8 cellular contexts compared by ENCODE assay signal in genomic region chr12:6766651-6767300, GRCh38. TPM values are rescaled to one million over a fixed set of nuclear protein-coding genes. Genes with fewer than 3 reads are reported as not detected.
DNase-seq lines count a peak whose midpoint lies in the region; ATAC-seq and TF ChIP-seq lines count a peak whose summit lies in the region.

No MANE protein-coding gene starts in this region.

- no peaks in the 10 kb centered on the region for H3K36me3 ChIP-seq in body of pancreas (replicated peaks in 1 of 2; ENCODE audit: insufficient read depth in 1 of 2, low read depth in 2 of 2)
- peaks cover 11% of the 10 kb centered on the region for H3K36me3 ChIP-seq in iPS DF 6.9 (ENCODE audit: control insufficient read depth, insufficient read depth, low read length)

- H3K9me3 ChIP-seq in body of pancreas (no peaks in the 10 kb centered on the region), iPS DF 6.9 (ENCODE audit: control insufficient read depth, insufficient read depth, low read length) (no peaks in the 10 kb centered on the region)

- peaks cover 48% of the 10 kb centered on the region for H3K4me1 ChIP-seq in body of pancreas
- peaks cover 14% of the 10 kb centered on the region for H3K4me1 ChIP-seq in iPS DF 6.9 (ENCODE audit: control insufficient read depth, insufficient read depth, low read length)

- WGBS in body of pancreas, 2 donors, result 0% methylated on average over 14 to 69 of the region's 86 CpGs
- WGBS in iPS DF 6.9 (ENCODE audit: insufficient coverage, insufficient read length), result no CpG with 5 or more reads among the region's 86 CpGs

- peak; percentile 71 for DNase-seq in EL
- no peak for DNase-seq in LNCaP clone FGC (ENCODE audit: low read depth)
- peak; percentile 81 for DNase-seq in SW480 (ENCODE audit: low spot score)
- peak; percentile 79 to 84 (median 80) for DNase-seq in body of pancreas
- DNase-seq in iPS DF 6.9 (ENCODE audit: low read depth, low spot score), result no peak
- DNase-seq in renal cortical epithelial cell (ENCODE audit: low read depth), result peak; percentile 32
- DNase-seq in COLO829 (ENCODE audit: low spot score), result no peak

- H3K4me3 ChIP-seq in LNCaP clone FGC (ENCODE audit: low read depth, low read length) (peak overlapping the region; percentile 81), body of pancreas (peak overlapping the region; percentile 27 to 71), iPS DF 6.9 (ENCODE audit: low read length) (peak overlapping the region; percentile 91)

- TF ChIP-seq CTCF in LNCaP clone FGC (IDR thresholded peaks at IDR 0.05; ENCODE audit: control insufficient read depth, extremely low read depth, insufficient read depth) (peak; percentile 94), body of pancreas (IDR thresholded peaks at IDR 0.05) (peak; percentile 45 to 93 (median 84))

- ATAC-seq in GM21717 (IDR thresholded peaks at IDR 0.05; ENCODE audit: unreplicated experiment) (peak; percentile 42), body of pancreas (peak; percentile 68)

- H3K27me3 ChIP-seq in body of pancreas (no peaks in the 10 kb centered on the region), iPS DF 6.9 (ENCODE audit: control insufficient read depth, insufficient read depth, low read length) (no peaks in the 10 kb centered on the region)

- intact Hi-C loops in body of pancreas (cut with DNase I), result no loop called here

- peak; percentile 30 to 37 (median 34) for TF ChIP-seq POLR2A in body of pancreas (IDR thresholded peaks at IDR 0.05)

- peak overlapping the region; percentile 78 to 95 (median 84) for H3K27ac ChIP-seq in body of pancreas
- H3K27ac ChIP-seq in iPS DF 6.9 (ENCODE audit: low read length), result no peak overlapping the region

RNA-seq across cellular contexts. Expression of gene PTMS, which starts 0.6 kb away (rescaled TPM):
- total RNA-seq in body of pancreas (100 to 1,000 TPM in 1 of 2 donors, 10 to 100 TPM in 1; 69.5 to 109 TPM), renal cortical epithelial cell (24.0 and 69.1 TPM in 2 replicates)

RNA-seq across cellular contexts. Expression of gene LAG3, which starts 5.5 kb away (rescaled TPM):
- not detected for total RNA-seq in body of pancreas
- total RNA-seq in renal cortical epithelial cell, result not detected in 2 replicates

RNA-seq across cellular contexts. Expression of gene MLF2, which starts 13.8 kb away (rescaled TPM):
- total RNA-seq in body of pancreas, result 10 to 100 TPM; 59.4 to 76.5 TPM
- total RNA-seq in renal cortical epithelial cell, result 168 and 222 TPM in 2 replicates

RNA-seq across cellular contexts. Expression of gene CD4, which starts 22.6 kb away (rescaled TPM):
- total RNA-seq in body of pancreas (1 to 10 TPM; 3.0 to 5.2 TPM), renal cortical epithelial cell (0.10 TPM in 1 of 2 replicates, not detected in the other)

RNA-seq across cellular contexts. Expression of gene COPS7A, which starts 42.9 kb away (rescaled TPM):
- total RNA-seq in body of pancreas (10 to 100 TPM; 20.2 to 27.7 TPM), renal cortical epithelial cell (66.0 and 68.3 TPM in 2 replicates)

Comparison
In these comparisons a context has a peak if more than half of its experiments do, and no peak if none do; other contexts are left out.
1. DNase-seq: peak in EL (single experiment), SW480 (single experiment), body of pancreas (4 of 4) and renal cortical epithelial cell (single experiment); none in LNCaP clone FGC (single experiment), iPS DF 6.9 (single experiment) and COLO829 (single experiment).
2. Peak in every context shown above with its lines, with median percentiles within 50 percentile points of each other: H3K4me3 ChIP-seq.